Comparison of ENCODE assay signal across 27 cellular contexts in the genomic region with DNA sequence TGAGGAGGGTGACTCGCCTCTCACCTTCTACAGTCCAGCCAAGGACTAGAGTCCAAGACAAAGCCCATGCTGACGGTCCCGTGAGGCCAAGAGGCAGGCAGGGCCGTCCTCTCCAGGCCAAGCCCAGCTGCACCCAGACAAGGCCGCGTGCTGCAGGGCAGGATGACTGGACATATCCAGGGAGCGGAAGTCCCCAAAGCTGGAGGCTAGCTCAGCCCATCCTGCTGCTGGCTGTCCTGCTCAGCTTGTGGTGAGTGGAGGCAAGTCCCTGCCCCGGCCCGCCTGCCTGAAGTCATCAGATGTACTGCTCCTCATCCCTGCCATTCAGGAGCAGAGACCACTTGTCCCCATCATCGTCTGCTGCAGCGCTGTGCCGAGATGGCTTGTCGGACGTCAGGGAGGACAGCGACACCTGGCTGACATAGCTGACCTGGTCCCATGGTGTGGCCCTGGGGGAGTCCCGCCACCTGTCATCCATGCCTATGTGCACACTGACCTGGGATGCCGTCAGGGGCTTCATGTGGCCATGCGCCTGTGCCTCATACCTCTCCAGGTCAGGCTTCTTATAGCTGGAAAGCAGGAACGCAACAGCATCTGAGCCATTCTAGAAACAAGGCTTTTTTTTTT.
"Had no signal": no experiment of that assay in that cellular context is flagged by ENCODE, and none has a peak within 500 bp of the region (broad histone marks: within the 10 kb centered on the region; RNA-seq: fewer than 3 reads in every experiment).

No MANE protein-coding gene starts in this region.

- H3K4me3 Mint-ChIP-seq: activated CD4-positive, alpha-beta memory T cell treated with anti-CD3 and anti-CD28 coated beads for 36 hours; activated CD4-positive, alpha-beta T cell treated with anti-CD3 and anti-CD28 coated beads, Interleukin-2, amount 10 ng/mL, durations not matched to agents 24 days and 14 days; activated T-helper 17 cell treated with anti-CD3 and anti-CD28 coated beads, Interleukin-2, amount 50 U/mL, for 72 hours; memory B cell; natural killer cell treated with Interleukin-12 subunit alpha and Interleukin-12 subunit beta and Interleukin-15 and Interleukin-18, amount 100 ng/mL, for 72 hours; stimulated activated effector memory CD8-positive, alpha-beta T cell treated with anti-CD3 and anti-CD28 coated beads, Interleukin-12 subunit alpha, Interleukin-12 subunit beta, amount 100 ng/mL, for 72 hours; stimulated activated naive CD8-positive, alpha-beta T cell treated with anti-CD3 and anti-CD28 coated beads, Interleukin-15, amount 100 ng/mL, for 72 hours had no signal

- H3K4me1 ChIP-seq: sigmoid colon, upper lobe of left lung had no signal

- H3K27ac Mint-ChIP-seq: activated CD4-positive, alpha-beta memory T cell treated with anti-CD3 and anti-CD28 coated beads for 36 hours; activated CD4-positive, alpha-beta T cell treated with anti-CD3 and anti-CD28 coated beads, Interleukin-2, amount 10 ng/mL, durations not matched to agents 24 days and 14 days; activated T-helper 17 cell treated with anti-CD3 and anti-CD28 coated beads, Interleukin-2, amount 50 U/mL, for 72 hours; memory B cell; natural killer cell treated with Interleukin-12 subunit alpha and Interleukin-12 subunit beta and Interleukin-15 and Interleukin-18, amount 100 ng/mL, for 72 hours; progenitor cell of endocrine pancreas; stimulated activated effector memory CD8-positive, alpha-beta T cell treated with anti-CD3 and anti-CD28 coated beads, Interleukin-12 subunit alpha, Interleukin-12 subunit beta, amount 100 ng/mL, for 72 hours; stimulated activated naive CD8-positive, alpha-beta T cell treated with anti-CD3 and anti-CD28 coated beads, Interleukin-15, amount 100 ng/mL, for 72 hours had no signal

- H3K4me3 ChIP-seq: sigmoid colon, upper lobe of left lung had no signal

- DNase-seq: activated CD4-positive, alpha-beta memory T cell treated with anti-CD3 and anti-CD28 coated beads for 36 hours; activated CD4-positive, alpha-beta T cell treated with anti-CD3 and anti-CD28 coated beads, Interleukin-2, amount 10 ng/mL, durations not matched to agents 24 days and 14 days; activated CD4-positive, CD25-positive, alpha-beta regulatory T cell treated with anti-CD3 and anti-CD28 coated beads, Interleukin-2, amount 50 U/mL, for 72 hours; activated CD8-positive, alpha-beta memory T cell treated with anti-CD3 and anti-CD28 coated beads, Interleukin-2, amount 50 U/mL, for 4 hours; activated gamma-delta T cell treated with Interleukin-2 at 50 U/mL for 16 hours; activated naive CD4-positive, alpha-beta T cell treated with anti-CD3 and anti-CD28 coated beads, Interleukin-2, amount 50 U/mL, for 16 hours; activated T-cell treated with anti-CD3 and anti-CD28 coated beads, Interleukin-2, amount 50 U/mL, for 1 hour; amniotic stem cell; effector memory CD4-positive, alpha-beta T cell; erythroblast; hippocampal formation; kidney; left colon; sigmoid colon; small intestine; stimulated activated CD4-positive, alpha-beta T cell treated with anti-CD3 and anti-CD28 coated beads, Interleukin-4, amount 100 ng/mL, for 24 hours; stimulated activated naive CD8-positive, alpha-beta T cell treated with anti-CD3 and anti-CD28 coated beads, Interleukin-15, amount 100 ng/mL, for 72 hours; substantia nigra had no signal

- ATAC-seq: activated T-helper 17 cell treated with anti-CD3 and anti-CD28 coated beads, Interleukin-2, amount 50 U/mL, for 72 hours; left colon; stimulated activated naive CD8-positive, alpha-beta T cell treated with anti-CD3 and anti-CD28 coated beads, Interleukin-15, amount 100 ng/mL, for 72 hours had no signal

- H3K36me3 Mint-ChIP-seq: activated CD4-positive, alpha-beta memory T cell treated with anti-CD3 and anti-CD28 coated beads for 36 hours; memory B cell; natural killer cell treated with Interleukin-12 subunit alpha and Interleukin-12 subunit beta and Interleukin-15 and Interleukin-18, amount 100 ng/mL, for 72 hours; stimulated activated effector memory CD8-positive, alpha-beta T cell treated with anti-CD3 and anti-CD28 coated beads, Interleukin-12 subunit alpha, Interleukin-12 subunit beta, amount 100 ng/mL, for 72 hours had no signal

- H3K27ac ChIP-seq: sigmoid colon, upper lobe of left lung, VCaP had no signal

- H3K4me1 Mint-ChIP-seq: activated CD4-positive, alpha-beta T cell treated with anti-CD3 and anti-CD28 coated beads, Interleukin-2, amount 10 ng/mL, durations not matched to agents 24 days and 14 days; memory B cell had no signal

- H3K27me3 ChIP-seq: sigmoid colon, upper lobe of left lung had no signal

- H3K9me3 ChIP-seq: sigmoid colon, upper lobe of left lung had no signal

- H3K9me3 Mint-ChIP-seq: activated CD4-positive, alpha-beta memory T cell treated with anti-CD3 and anti-CD28 coated beads for 36 hours; activated CD4-positive, alpha-beta T cell treated with anti-CD3 and anti-CD28 coated beads, Interleukin-2, amount 10 ng/mL, durations not matched to agents 24 days and 14 days; activated T-helper 17 cell treated with anti-CD3 and anti-CD28 coated beads, Interleukin-2, amount 50 U/mL, for 72 hours; memory B cell; natural killer cell treated with Interleukin-12 subunit alpha and Interleukin-12 subunit beta and Interleukin-15 and Interleukin-18, amount 100 ng/mL, for 72 hours; stimulated activated effector memory CD8-positive, alpha-beta T cell treated with anti-CD3 and anti-CD28 coated beads, Interleukin-12 subunit alpha, Interleukin-12 subunit beta, amount 100 ng/mL, for 72 hours; stimulated activated naive CD8-positive, alpha-beta T cell treated with anti-CD3 and anti-CD28 coated beads, Interleukin-15, amount 100 ng/mL, for 72 hours had no signal

- H3K27me3 Mint-ChIP-seq: activated CD4-positive, alpha-beta memory T cell treated with anti-CD3 and anti-CD28 coated beads for 36 hours; activated T-helper 17 cell treated with anti-CD3 and anti-CD28 coated beads, Interleukin-2, amount 50 U/mL, for 72 hours; progenitor cell of endocrine pancreas had no signal

- FAIRE-seq: astrocyte, colon, kidney, small intestine had no signal
